ENCODE assay signal across 10 cellular contexts in genomic region chr1:198497326-198498220, GRCh38. TPM values are rescaled to one million over a fixed set of nuclear protein-coding genes. Genes with fewer than 3 reads are reported as not detected.
DNase-seq lines count a peak whose midpoint lies in the region; ATAC-seq, FAIRE-seq and TF ChIP-seq lines count a peak whose summit lies in the region.
"Had no signal": no experiment of that assay in that cellular context is flagged by ENCODE, and none has a peak within 500 bp of the region (broad histone marks: within the 10 kb centered on the region; RNA-seq: fewer than 3 reads in every experiment).

No MANE protein-coding gene starts in this region.

- DNase-seq in GM12865 (ENCODE audit: low read depth) (peak; percentile 19), NB4 (ENCODE audit: low read depth) (peak; percentile 11), choroid plexus epithelial cell (ENCODE audit: low read depth) (peak; percentile 64), osteocyte (ENCODE audit: extremely low spot score, unreplicated experiment) (no peak), H54 (ENCODE audit: insufficient read length, low spot score) (no peak), neuronal stem cell (ENCODE audit: low spot score) (no peak)
- DNase-seq: activated naive CD4-positive, alpha-beta T cell had no signal

- H2AK5ac ChIP-seq in neuronal stem cell (ENCODE audit: low read depth, low read length), result no peak overlapping the region

- no peak overlapping the region for H3K18ac ChIP-seq in neuronal stem cell (ENCODE audit: low read length)

- TF ChIP-seq POLR2A in NB4 (IDR thresholded peaks at IDR 0.05; ENCODE audit: extremely low read depth, insufficient read length) (no peak), H54 (IDR thresholded peaks at IDR 0.05; ENCODE audit: low read depth, low read length) (no peak)

- no peak overlapping the region for H4K8ac ChIP-seq in neuronal stem cell (ENCODE audit: low read depth, low read length)

- H3K9me3 ChIP-seq in neuronal stem cell (replicated peaks in 1 of 2; ENCODE audit: control insufficient read depth in 2 of 2, insufficient read depth in 1 of 2, low read depth in 1 of 2, low read length in 2 of 2), result no peaks in the 10 kb centered on the region
- H3K9me3 ChIP-seq: vagina had no signal

- no peak overlapping the region for H2BK15ac ChIP-seq in neuronal stem cell (ENCODE audit: low read length)

- H3K14ac ChIP-seq in neuronal stem cell (ENCODE audit: low read length), result no peak overlapping the region

- peaks cover 48% of the 10 kb centered on the region for H3K4me1 Mint-ChIP-seq in osteocyte (ENCODE audit: unreplicated experiment)

- TF ChIP-seq CTCF in GM12865 (IDR thresholded peaks at IDR 0.05; ENCODE audit: insufficient read depth, low read depth, low read length, missing control alignments), result no peak
- TF ChIP-seq CTCF in NB4 (IDR thresholded peaks at IDR 0.05; ENCODE audit: low read depth, low read length), result no peak
- TF ChIP-seq CTCF in choroid plexus epithelial cell (conservative IDR thresholded peaks at IDR 0.05; ENCODE audit: low read depth, low read length), result no peak
- no peak for TF ChIP-seq CTCF in osteocyte (IDR thresholded peaks at IDR 0.05)

- no peak overlapping the region for H2AFZ ChIP-seq in neuronal stem cell (ENCODE audit: low read length)

- no peak overlapping the region for H3K23ac ChIP-seq in neuronal stem cell (ENCODE audit: low read depth, low read length, poor library complexity)

- no peaks in the 10 kb centered on the region for H3K36me3 ChIP-seq in neuronal stem cell (replicated peaks in 1 of 2; ENCODE audit: control insufficient read depth in 2 of 2, insufficient read depth in 2 of 2, low read length in 2 of 2)
- H3K36me3 ChIP-seq: vagina had no signal

- H3K27me3 Mint-ChIP-seq in osteocyte (ENCODE audit: unreplicated experiment), result no peaks in the 10 kb centered on the region

- H3K9me3 Mint-ChIP-seq in osteocyte (ENCODE audit: unreplicated experiment), result no peaks in the 10 kb centered on the region

- no peak overlapping the region for H2BK12ac ChIP-seq in neuronal stem cell (ENCODE audit: low read length)

- FAIRE-seq in H54 (lab: Jason Lieb, UNC), result no peak

- H2BK120ac ChIP-seq in neuronal stem cell (ENCODE audit: low read depth, low read length), result no peak overlapping the region

- H3K27ac ChIP-seq in neuronal stem cell (replicated peaks; ENCODE audit: low read length), result no peak overlapping the region
- H3K27ac ChIP-seq: vagina had no signal

- H3K4ac ChIP-seq in neuronal stem cell (ENCODE audit: low read length), result no peak overlapping the region

- no peak overlapping the region for H3K4me3 Mint-ChIP-seq in osteocyte (ENCODE audit: unreplicated experiment)

- no peaks in the 10 kb centered on the region for H3K79me1 ChIP-seq in neuronal stem cell (ENCODE audit: low read depth, low read length)

- peak overlapping the region; percentile 71 for H3K27ac Mint-ChIP-seq in osteocyte (ENCODE audit: unreplicated experiment)

- H3K9ac ChIP-seq in neuronal stem cell (ENCODE audit: low read depth, low read length, poor library complexity), result no peak overlapping the region

- no peak overlapping the region for H3K4me3 ChIP-seq in GM12865 (ENCODE audit: low read depth, low read length)
- no peak overlapping the region for H3K4me3 ChIP-seq in NB4 (ENCODE audit: low read depth, low read length)
- no peak overlapping the region for H3K4me3 ChIP-seq in choroid plexus epithelial cell (ENCODE audit: low read depth, low read length)
- no peak overlapping the region for H3K4me3 ChIP-seq in neuronal stem cell (ENCODE audit: low read length in 2 of 2)
- H3K4me3 ChIP-seq: vagina had no signal

- no peaks in the 10 kb centered on the region for H3K27me3 ChIP-seq in neuronal stem cell (ENCODE audit: control insufficient read depth in 3 of 3, insufficient read depth in 3 of 3, low read depth in 1 of 3, low read length in 3 of 3)
- H3K27me3 ChIP-seq: vagina had no signal

- ATAC-seq in HG02642 (IDR thresholded peaks at IDR 0.05; ENCODE audit: poor library complexity, unreplicated experiment) (no peak), HG03280 (IDR thresholded peaks at IDR 0.05; ENCODE audit: unreplicated experiment) (no peak)

- H4K91ac ChIP-seq in neuronal stem cell (ENCODE audit: low read depth, low read length, poor library complexity), result no peak overlapping the region

- no peaks in the 10 kb centered on the region for H3K36me3 Mint-ChIP-seq in osteocyte (ENCODE audit: unreplicated experiment)

- WGBS in neuronal stem cell (ENCODE audit: extremely low coverage in 2 of 2, insufficient read length in 2 of 2, insufficient replicate concordance in 1 of 2), 2 donors, result no CpG with 5 or more reads among the region's 3 CpGs

- no peak overlapping the region for H2BK5ac ChIP-seq in neuronal stem cell (ENCODE audit: low read length)

- no peaks in the 10 kb centered on the region for H3K4me1 ChIP-seq in neuronal stem cell (ENCODE audit: control insufficient read depth in 2 of 2, insufficient read depth in 1 of 2, low read depth in 1 of 2, low read length in 2 of 2)

- no peak overlapping the region for H3K4me2 ChIP-seq in neuronal stem cell (ENCODE audit: insufficient read depth, low read length, poor library complexity, severe bottlenecking)

RNA-seq across cellular contexts. Expression of gene ATP6V1G3, which starts 42.9 kb away (rescaled TPM):
- total RNA-seq in osteocyte, result not detected in 2 replicates
- polyA plus RNA-seq in neuronal stem cell (2013, experiment 1 of 2), result not detected
- polyA plus RNA-seq in neuronal stem cell (2013, experiment 2 of 2), result not detected
- total RNA-seq: vagina had no signal

Comparison
In these comparisons a context has a peak if more than half of its experiments do, and no peak if none do; other contexts are left out.
1. DNase-seq: peak in GM12865 (single experiment), NB4 (single experiment) and choroid plexus epithelial cell (single experiment); none in osteocyte (single experiment), H54 (single experiment) and neuronal stem cell (single experiment).